ENCODE assay signal across 16 cellular contexts in the genomic region with DNA sequence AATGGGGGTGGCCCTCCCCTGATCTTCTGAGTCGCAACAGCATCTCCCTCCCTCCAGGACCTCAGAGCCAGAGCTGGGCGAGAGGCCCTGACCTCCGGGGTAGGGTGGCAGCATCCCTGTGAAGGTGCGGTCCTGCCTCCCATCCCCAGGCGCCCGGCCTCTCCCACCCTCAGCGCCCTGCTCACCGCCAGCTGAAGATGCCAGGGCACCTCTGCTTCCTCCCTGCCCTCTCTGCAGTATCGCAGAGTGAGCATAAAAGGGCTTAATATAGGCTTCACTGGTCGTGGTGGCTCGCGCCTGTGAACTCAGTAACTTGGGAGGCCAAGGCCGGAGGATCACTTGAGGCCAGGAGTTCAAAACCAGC. TPM values are rescaled to one million over a fixed set of nuclear protein-coding genes. Genes with fewer than 3 reads are reported as not detected.
DNase-seq lines count a peak whose midpoint lies in the region; ATAC-seq, FAIRE-seq and TF ChIP-seq lines count a peak whose summit lies in the region.
"Had no signal": no experiment of that assay in that cellular context is flagged by ENCODE, and none has a peak within 500 bp of the region (broad histone marks: within the 10 kb centered on the region; RNA-seq: fewer than 3 reads in every experiment).

No MANE protein-coding gene starts in this region.

- TF ChIP-seq RAD21 in HepG2 (CRISPR knock-in tag; IDR thresholded peaks at IDR 0.05): no peak

- H3K4me1 ChIP-seq in HepG2 (ENCODE audit: insufficient read depth, low read length): no peaks in the 10 kb centered on the region
- no peaks in the 10 kb centered on the region for H3K4me1 ChIP-seq in right lobe of liver
- peaks cover 11% of the 10 kb centered on the region for H3K4me1 ChIP-seq in lower lobe of right lung
- H3K4me1 ChIP-seq in upper lobe of left lung: peaks cover 0 to 13% (median 7%) of the 10 kb centered on the region in 4 donors

- ATAC-seq in HepG2 (no peak), right lobe of liver (no peak), lower lobe of right lung (no peak), upper lobe of left lung (ENCODE audit: low FRiP score in 2 of 2) (no peak)
- ATAC-seq in activated CD8-positive, alpha-beta T cell treated with anti-CD3 and anti-CD28 coated beads, Interleukin-2, amount 10 ng/mL, durations not matched to agents 7 days and 5 days: no peak

- H3K4me2 ChIP-seq in HepG2 (ENCODE audit: low read depth, low read length): no peak overlapping the region

- TF ChIP-seq EP300 in HepG2 (IDR thresholded peaks at IDR 0.05; ENCODE audit: low read depth in 2 of 2, low read length in 2 of 2): no peak
- no peak for TF ChIP-seq EP300 in HepG2 (CRISPR knock-in tag; IDR thresholded peaks at IDR 0.05; ENCODE audit: borderline replicate concordance)
- TF ChIP-seq EP300 in upper lobe of left lung (IDR thresholded peaks at IDR 0.05): no peak

- no peak for FAIRE-seq in HepG2 (lab: Jason Lieb, UNC)
- FAIRE-seq: frontal cortex had no signal

- H3K4me1 Mint-ChIP-seq in activated CD8-positive, alpha-beta T cell treated with anti-CD3 and anti-CD28 coated beads, Interleukin-2, amount 10 ng/mL, durations not matched to agents 7 days and 5 days (ENCODE audit: low read depth): peaks cover 18% of the 10 kb centered on the region

- no peak overlapping the region for H3K9ac ChIP-seq in HepG2 (ENCODE audit: insufficient read depth, low read depth, low read length)

- H3K27ac Mint-ChIP-seq in activated CD8-positive, alpha-beta T cell treated with anti-CD3 and anti-CD28 coated beads, Interleukin-2, amount 10 ng/mL, durations not matched to agents 7 days and 5 days: peak overlapping the region; percentile 80

- no peaks in the 10 kb centered on the region for H3K36me3 ChIP-seq in HepG2 (replicated peaks in 1 of 2; ENCODE audit: control insufficient read depth in 1 of 2, insufficient read depth in 2 of 2, low read length in 2 of 2)
- no peaks in the 10 kb centered on the region for H3K36me3 ChIP-seq in right lobe of liver
- H3K36me3 ChIP-seq in lower lobe of right lung: no peaks in the 10 kb centered on the region
- H3K36me3 ChIP-seq in upper lobe of left lung: no peaks in the 10 kb centered on the region
- H3K36me3 ChIP-seq: MG63 had no signal

- H3K9me3 ChIP-seq in HepG2 (ENCODE audit: low read length) (no peaks in the 10 kb centered on the region), right lobe of liver (no peaks in the 10 kb centered on the region), lower lobe of right lung (no peaks in the 10 kb centered on the region), upper lobe of left lung (no peaks in the 10 kb centered on the region)
- H3K9me3 ChIP-seq: MG63, mucosa of descending colon had no signal

- H3K27me3 ChIP-seq in HepG2 (ENCODE audit: control insufficient read depth in 1 of 2, insufficient read depth in 2 of 2, low read length in 2 of 2) (peaks cover 7 to 53% of the 10 kb centered on the region in 2 experiments; a peak in 4 of 5 replicates), right lobe of liver (no peaks in the 10 kb centered on the region), lower lobe of right lung (ENCODE audit: low read depth) (peaks cover 8% of the 10 kb centered on the region), upper lobe of left lung (no peaks in the 10 kb centered on the region)
- H3K27me3 ChIP-seq: MG63 had no signal

- H4K20me1 ChIP-seq in HepG2 (ENCODE audit: insufficient read depth, low read length): no peaks in the 10 kb centered on the region

- POLR2A ChIA-PET in HepG2 (lab: Yijun Ruan, JAX): no interaction called here
- POLR2A ChIA-PET in activated CD8-positive, alpha-beta T cell treated with anti-CD3 and anti-CD28 coated beads, Interleukin-2, amount 10 ng/mL, durations not matched to agents 7 days and 5 days (lab: Charles Lee): interaction anchor here (1.1 kb wide), 1 partner anchor 76 kb away, joined by 3 read pairs; no protein-coding TSS in a partner anchor

- H3K36me3 Mint-ChIP-seq in activated CD8-positive, alpha-beta T cell treated with anti-CD3 and anti-CD28 coated beads, Interleukin-2, amount 10 ng/mL, durations not matched to agents 7 days and 5 days (ENCODE audit: low read depth): no peaks in the 10 kb centered on the region

- TF ChIP-seq CTCF in HepG2 (CRISPR knock-in tag; IDR thresholded peaks at IDR 0.05) (no peak), right lobe of liver (IDR thresholded peaks at IDR 0.05) (no peak), lower lobe of right lung (IDR thresholded peaks at IDR 0.05) (no peak), upper lobe of left lung (IDR thresholded peaks at IDR 0.05) (no peak)

- peak overlapping the region; percentile 73 for H3K4me3 Mint-ChIP-seq in activated CD8-positive, alpha-beta T cell treated with anti-CD3 and anti-CD28 coated beads, Interleukin-2, amount 10 ng/mL, durations not matched to agents 7 days and 5 days

- no peak overlapping the region for H3K27ac ChIP-seq in HepG2 (ENCODE audit: extremely low read length, insufficient read depth, low read length)
- no peak overlapping the region for H3K27ac ChIP-seq in right lobe of liver
- H3K27ac ChIP-seq in lower lobe of right lung: no peak overlapping the region
- no peak overlapping the region for H3K27ac ChIP-seq in upper lobe of left lung

- no peak for TF ChIP-seq POLR2A in HepG2 (IDR thresholded peaks at IDR 0.05; ENCODE audit: insufficient read depth in 1 of 2, low read depth in 2 of 2, low read length in 2 of 2)
- no peak for TF ChIP-seq POLR2A in right lobe of liver (IDR thresholded peaks at IDR 0.05)
- TF ChIP-seq POLR2A in upper lobe of left lung (IDR thresholded peaks at IDR 0.05): no peak

- intact Hi-C loops in HepG2 (cut with micrococcal nuclease; ENCODE audit: unreplicated experiment): no loop called here
- intact Hi-C loops in right lobe of liver (cut with DNase I): no loop called here
- intact Hi-C loops in lower lobe of right lung (cut with DNase I): no loop called here

- CTCF ChIA-PET in HepG2 (lab: Yijun Ruan, JAX; ENCODE audit: low intra/inter-chr PET ratio, low total read pairs): no interaction called here
- CTCF ChIA-PET in activated CD8-positive, alpha-beta T cell treated with anti-CD3 and anti-CD28 coated beads, Interleukin-2, amount 10 ng/mL, durations not matched to agents 7 days and 5 days (lab: Charles Lee): interaction anchor here (1.3 to 1.7 kb wide), 4 partner anchors 9 to 80 kb away, joined by 5 to 7 read pairs (median 6); no protein-coding TSS in a partner anchor

- H3K79me2 ChIP-seq in HepG2 (ENCODE audit: insufficient read depth, low read length): no peaks in the 10 kb centered on the region

- no peak for DNase-seq in HepG2 (ENCODE audit: low spot score)
- no peak for DNase-seq in right lobe of liver
- no peak for DNase-seq in activated CD8-positive, alpha-beta T cell treated with anti-CD3 and anti-CD28 coated beads, Interleukin-2, amount 10 ng/mL, durations not matched to agents 7 days and 5 days
- no peak for DNase-seq in lower lobe of right lung
- peak in 1 of 2 donors; percentile 66 for DNase-seq in upper lobe of left lung
- DNase-seq in SW 1271 (lab: John Stamatoyannopoulos, UW): no peak
- DNase-seq in A172 (ENCODE audit: low spot score): no peak
- DNase-seq in amniotic stem cell (lab: John Stamatoyannopoulos, UW): no peak
- DNase-seq: HCEC 1CT, MG63, NCI-H226, OCI-M1 had no signal

- H3K4me3 ChIP-seq in HepG2 (replicated peaks in 1 of 3; ENCODE audit: insufficient read depth in 1 of 3, low read depth in 2 of 3, low read length in 3 of 3): no peak overlapping the region
- peak overlapping the region in 1 of 3 donors; percentile 37 for H3K4me3 ChIP-seq in right lobe of liver
- H3K4me3 ChIP-seq in lower lobe of right lung: peak overlapping the region; percentile 48
- H3K4me3 ChIP-seq in upper lobe of left lung: peak overlapping the region in 3 of 4 donors; percentile 32 to 48 (median 46)
- H3K4me3 ChIP-seq: MG63, mucosa of descending colon had no signal

- no TSS peak for BruUV-seq in HepG2 (replicated peaks; lab: Mats Ljungman, UMichigan)

- H3K27me3 Mint-ChIP-seq in activated CD8-positive, alpha-beta T cell treated with anti-CD3 and anti-CD28 coated beads, Interleukin-2, amount 10 ng/mL, durations not matched to agents 7 days and 5 days (ENCODE audit: low read depth): peaks cover 3% of the 10 kb centered on the region

- in situ Hi-C loops in HepG2 (cut with HindIII; ENCODE audit: extremely low pct_ligation_motif_present, low pct_unique_long_range_greater_than_20kb): no loop called here

- 76% methylated on average over 13 of the region's 13 CpGs for WGBS in HepG2 (ENCODE audit: low lambda C conversion rate)
- WGBS in right lobe of liver (ENCODE audit: insufficient coverage, low coverage, low lambda C conversion rate, missing lambda C conversion rate): 53% methylated on average over 11 of the region's 13 CpGs
- WGBS in upper lobe of left lung, 2 donors: 52 to 77% methylated on average over 11 to 13 of the region's 13 CpGs

- no peaks in the 10 kb centered on the region for H3K9me3 Mint-ChIP-seq in activated CD8-positive, alpha-beta T cell treated with anti-CD3 and anti-CD28 coated beads, Interleukin-2, amount 10 ng/mL, durations not matched to agents 7 days and 5 days (ENCODE audit: insufficient read depth)

- no peak overlapping the region for H2AFZ ChIP-seq in HepG2 (ENCODE audit: low read length)

RNA-seq across cellular contexts. Expression of gene MPP2, which starts 10.7 kb away (rescaled TPM):
- 0.20 and 0.44 TPM in 2 replicates for total RNA-seq in HepG2 (2016; rRNA removed; fragmentation: Illumina TruSeq; extraction: Trizol)
- 0.18 and 0.30 TPM in 2 replicates for total RNA-seq in HepG2 (2016; cell fraction: cytosol; rRNA removed; fragmentation: Illumina TruSeq; extraction: Trizol; ENCODE audit: low read depth)
- total RNA-seq in HepG2 (2016; cell fraction: insoluble cytoplasmic fraction; rRNA removed; fragmentation: Illumina TruSeq; extraction: Trizol): 0.02 and 0.10 TPM in 2 replicates
- total RNA-seq in HepG2 (2016; cell fraction: membrane; rRNA removed; fragmentation: Illumina TruSeq; extraction: Trizol): 0.06 and 0.07 TPM in 2 replicates
- 0.25 TPM in 1 of 2 replicates, not detected in the other for total RNA-seq in HepG2 (2016; cell fraction: nucleus; rRNA removed; fragmentation: Illumina TruSeq; extraction: Trizol)
- 1.7 and 2.2 TPM in 2 replicates for polyA plus RNA-seq in HepG2 (2011; rRNA removed)
- 1.6 TPM in 2 replicates for polyA plus RNA-seq in HepG2 (2011; cell fraction: cytosol; rRNA removed)
- 3.8 and 4.9 TPM in 2 replicates for polyA plus RNA-seq in HepG2 (2011; cell fraction: nucleus; rRNA removed)
- 0.62 and 0.99 TPM in 2 replicates for polyA plus RNA-seq in HepG2 (2012)
- not detected in 2 replicates for polyA plus RNA-seq in HepG2 (2016; cell fraction: cytosol; fragmentation: Illumina TruSeq; extraction: Trizol; ENCODE audit: low read depth)
- 0.19 and 0.20 TPM in 2 replicates for polyA plus RNA-seq in HepG2 (2016; cell fraction: insoluble cytoplasmic fraction; fragmentation: Illumina TruSeq; extraction: Trizol; ENCODE audit: low read depth)
- polyA plus RNA-seq in HepG2 (2016; cell fraction: membrane; fragmentation: Illumina TruSeq; extraction: Trizol; ENCODE audit: low read depth): 0.05 TPM in 1 of 2 replicates, not detected in the other
- 0.15 and 0.18 TPM in 2 replicates for polyA plus RNA-seq in HepG2 (2016; cell fraction: nucleus; fragmentation: Illumina TruSeq; extraction: Trizol; ENCODE audit: insufficient read depth, low read depth)
- 3.3 and 19.7 TPM in 2 replicates for polyA minus RNA-seq in HepG2 (2011; rRNA and poly(A)+ RNA removed; ENCODE audit: low replicate concordance)
- 1.1 and 2.0 TPM in 2 replicates for polyA minus RNA-seq in HepG2 (2011; cell fraction: cytosol; rRNA and poly(A)+ RNA removed)
- polyA minus RNA-seq in HepG2 (2011; cell fraction: nucleus; rRNA and poly(A)+ RNA removed): 1.5 and 3.2 TPM in 2 replicates
- total RNA-seq in right lobe of liver: 1 to 10 TPM in 1 of 6 experiments, under 1 TPM in 2, not detected in 3; 0.13 to 1.2 (median 0.18) TPM
- 1 to 10 TPM; 1.2 to 1.8 TPM for total RNA-seq in activated CD8-positive, alpha-beta T cell treated with anti-CD3 and anti-CD28 coated beads, Interleukin-2, amount 10 ng/mL, durations not matched to agents 7 days and 5 days
- 0.62 TPM for total RNA-seq in lower lobe of right lung
- total RNA-seq in upper lobe of left lung: 1 to 10 TPM in 2 of 6 donors, under 1 TPM in 3, not detected in 1; 0.20 to 2.0 (median 0.74) TPM
- total RNA-seq in A172 (2014; rRNA removed; shearing (Covaris generic)): 4.8 TPM in 2 replicates

RNA-seq across cellular contexts. Expression of gene PPY, which starts 24.3 kb away (rescaled TPM):
- total RNA-seq in HepG2 (2016; rRNA removed; fragmentation: Illumina TruSeq; extraction: Trizol): not detected in 2 replicates
- not detected in 2 replicates for total RNA-seq in HepG2 (2016; cell fraction: cytosol; rRNA removed; fragmentation: Illumina TruSeq; extraction: Trizol; ENCODE audit: low read depth)
- not detected in 2 replicates for total RNA-seq in HepG2 (2016; cell fraction: insoluble cytoplasmic fraction; rRNA removed; fragmentation: Illumina TruSeq; extraction: Trizol)
- not detected in 2 replicates for total RNA-seq in HepG2 (2016; cell fraction: membrane; rRNA removed; fragmentation: Illumina TruSeq; extraction: Trizol)
- total RNA-seq in HepG2 (2016; cell fraction: nucleus; rRNA removed; fragmentation: Illumina TruSeq; extraction: Trizol): not detected in 2 replicates
- polyA plus RNA-seq in HepG2 (2011; rRNA removed): not detected in 2 replicates
- 0.21 TPM in 1 of 2 replicates, not detected in the other for polyA plus RNA-seq in HepG2 (2011; cell fraction: cytosol; rRNA removed)
- not detected in 2 replicates for polyA plus RNA-seq in HepG2 (2011; cell fraction: nucleus; rRNA removed)
- not detected in 2 replicates for polyA plus RNA-seq in HepG2 (2012)
- not detected in 2 replicates for polyA plus RNA-seq in HepG2 (2016; cell fraction: cytosol; fragmentation: Illumina TruSeq; extraction: Trizol; ENCODE audit: low read depth)
- not detected in 2 replicates for polyA plus RNA-seq in HepG2 (2016; cell fraction: insoluble cytoplasmic fraction; fragmentation: Illumina TruSeq; extraction: Trizol; ENCODE audit: low read depth)
- polyA plus RNA-seq in HepG2 (2016; cell fraction: membrane; fragmentation: Illumina TruSeq; extraction: Trizol; ENCODE audit: low read depth): not detected in 2 replicates
- not detected in 2 replicates for polyA plus RNA-seq in HepG2 (2016; cell fraction: nucleus; fragmentation: Illumina TruSeq; extraction: Trizol; ENCODE audit: insufficient read depth, low read depth)
- not detected in 2 replicates for polyA minus RNA-seq in HepG2 (2011; rRNA and poly(A)+ RNA removed; ENCODE audit: low replicate concordance)
- not detected in 2 replicates for polyA minus RNA-seq in HepG2 (2011; cell fraction: cytosol; rRNA and poly(A)+ RNA removed)
- not detected in 2 replicates for polyA minus RNA-seq in HepG2 (2011; cell fraction: nucleus; rRNA and poly(A)+ RNA removed)
- total RNA-seq in right lobe of liver: not detected
- not detected for total RNA-seq in activated CD8-positive, alpha-beta T cell treated with anti-CD3 and anti-CD28 coated beads, Interleukin-2, amount 10 ng/mL, durations not matched to agents 7 days and 5 days
- total RNA-seq in lower lobe of right lung: not detected
- total RNA-seq in upper lobe of left lung: not detected
- total RNA-seq in A172 (2014; rRNA removed; shearing (Covaris generic)): not detected in 2 replicates
- total RNA-seq: aorta, frontal cortex, renal cortical epithelial cell had no signal
- polyA plus RNA-seq: aorta had no signal

RNA-seq across cellular contexts. Expression of gene PYY, which starts 35.7 kb away (rescaled TPM):
- total RNA-seq in HepG2 (2016; rRNA removed; fragmentation: Illumina TruSeq; extraction: Trizol): not detected in 2 replicates
- not detected in 2 replicates for total RNA-seq in HepG2 (2016; cell fraction: cytosol; rRNA removed; fragmentation: Illumina TruSeq; extraction: Trizol; ENCODE audit: low read depth)
- not detected in 2 replicates for total RNA-seq in HepG2 (2016; cell fraction: insoluble cytoplasmic fraction; rRNA removed; fragmentation: Illumina TruSeq; extraction: Trizol)
- not detected in 2 replicates for total RNA-seq in HepG2 (2016; cell fraction: membrane; rRNA removed; fragmentation: Illumina TruSeq; extraction: Trizol)
- total RNA-seq in HepG2 (2016; cell fraction: nucleus; rRNA removed; fragmentation: Illumina TruSeq; extraction: Trizol): not detected in 2 replicates
- 0.24 and 0.25 TPM in 2 replicates for polyA plus RNA-seq in HepG2 (2011; rRNA removed)
- 0.21 and 0.30 TPM in 2 replicates for polyA plus RNA-seq in HepG2 (2011; cell fraction: cytosol; rRNA removed)
- 1.1 and 1.2 TPM in 2 replicates for polyA plus RNA-seq in HepG2 (2011; cell fraction: nucleus; rRNA removed)
- polyA plus RNA-seq in HepG2 (2012): 0.32 TPM in 1 of 2 replicates, not detected in the other
- not detected in 2 replicates for polyA plus RNA-seq in HepG2 (2016; cell fraction: cytosol; fragmentation: Illumina TruSeq; extraction: Trizol; ENCODE audit: low read depth)
- polyA plus RNA-seq in HepG2 (2016; cell fraction: insoluble cytoplasmic fraction; fragmentation: Illumina TruSeq; extraction: Trizol; ENCODE audit: low read depth): not detected in 2 replicates
- polyA plus RNA-seq in HepG2 (2016; cell fraction: membrane; fragmentation: Illumina TruSeq; extraction: Trizol; ENCODE audit: low read depth): not detected in 2 replicates
- polyA plus RNA-seq in HepG2 (2016; cell fraction: nucleus; fragmentation: Illumina TruSeq; extraction: Trizol; ENCODE audit: insufficient read depth, low read depth): not detected in 2 replicates
- not detected in 2 replicates for polyA minus RNA-seq in HepG2 (2011; rRNA and poly(A)+ RNA removed; ENCODE audit: low replicate concordance)
- not detected in 2 replicates for polyA minus RNA-seq in HepG2 (2011; cell fraction: cytosol; rRNA and poly(A)+ RNA removed)
- not detected in 2 replicates for polyA minus RNA-seq in HepG2 (2011; cell fraction: nucleus; rRNA and poly(A)+ RNA removed)
- not detected for total RNA-seq in right lobe of liver
- total RNA-seq in activated CD8-positive, alpha-beta T cell treated with anti-CD3 and anti-CD28 coated beads, Interleukin-2, amount 10 ng/mL, durations not matched to agents 7 days and 5 days: not detected
- not detected for total RNA-seq in lower lobe of right lung
- under 1 TPM in 1 of 6 donors, not detected in 5; 0.60 TPM for total RNA-seq in upper lobe of left lung
- total RNA-seq in A172 (2014; rRNA removed; shearing (Covaris generic)): not detected in 2 replicates
- total RNA-seq: aorta, frontal cortex, renal cortical epithelial cell had no signal

Comparison
In these comparisons a context has a peak if more than half of its experiments do, and no peak if none do; other contexts are left out.
1. H3K4me3 ChIP-seq: peak in lower lobe of right lung (single experiment) and upper lobe of left lung (3 of 4); none in HepG2 (0 of 3).